Comparison of ENCODE assay signal across 1 cellular context in the genomic region with DNA sequence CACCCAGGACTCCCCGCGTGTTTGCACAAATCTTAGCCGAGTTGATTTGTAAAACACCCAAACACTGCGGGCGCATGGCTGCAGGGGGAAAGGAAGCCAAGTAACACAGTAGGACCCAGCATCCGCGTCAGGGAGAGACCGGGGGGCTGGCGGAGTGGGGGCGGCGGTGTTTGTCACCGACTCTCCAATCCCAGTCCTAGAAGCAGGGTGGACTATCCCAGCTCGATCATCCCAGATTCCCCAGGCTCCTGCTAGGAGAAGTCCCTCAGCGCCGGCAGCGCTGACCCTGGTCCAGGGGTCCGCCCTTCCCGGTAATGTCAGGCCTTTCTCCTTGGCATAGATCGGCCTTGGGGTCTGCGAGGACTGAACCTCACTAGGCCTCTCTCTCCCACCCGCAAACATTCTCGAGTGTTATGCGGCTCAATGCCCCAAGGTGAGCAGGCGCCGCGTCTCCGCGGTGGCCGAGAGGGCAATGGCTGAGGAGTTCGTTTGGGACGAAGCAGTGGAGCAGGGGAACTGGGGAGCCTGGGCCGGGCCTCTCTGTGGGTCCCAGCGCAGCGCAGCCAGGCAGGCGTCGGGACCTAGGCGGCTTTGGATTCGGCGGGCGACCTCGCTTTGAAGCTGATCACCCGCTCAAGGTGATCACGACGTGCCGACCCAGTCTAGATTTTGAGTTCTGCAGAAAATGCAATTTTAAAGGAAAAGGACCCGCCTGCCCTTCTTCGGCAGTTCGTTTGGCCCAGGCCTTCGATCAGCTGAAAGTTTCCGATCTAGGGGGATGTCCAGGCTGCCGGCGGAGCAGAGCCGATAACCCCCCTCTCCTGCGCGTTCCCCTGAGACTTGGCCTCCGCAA.
A peak's percentile ranks its signal among the peaks of the same experiment; 100 is the strongest.
TF ChIP-seq lines count a peak whose summit lies in the region.

No MANE protein-coding gene starts in this region.

TF ChIP-seq in HepG2, 621 proteins besides CTCF, POLR2A, EP300 and RAD21 (continues in another document):
- no peak for TF ChIP-seq NFKBIZ (CRISPR knock-in tag; IDR thresholded peaks at IDR 0.05)
- TF ChIP-seq SCMH1 (CRISPR knock-in tag; IDR thresholded peaks at IDR 0.05; ENCODE audit: borderline replicate concordance) = no peak
- TF ChIP-seq NRL (CRISPR knock-in tag; IDR thresholded peaks at IDR 0.05; ENCODE audit: borderline replicate concordance) = peak; percentile 65; the same call in 1 of the 2 replicates
- TF ChIP-seq CCDC6 (CRISPR knock-in tag; IDR thresholded peaks at IDR 0.05) = peak; percentile 70; the same call in 1 of the 2 replicates
- no peak; the same call in 1 of the 2 replicates for TF ChIP-seq SP4 (CRISPR knock-in tag; IDR thresholded peaks at IDR 0.05)
- TF ChIP-seq, protein P1, sequence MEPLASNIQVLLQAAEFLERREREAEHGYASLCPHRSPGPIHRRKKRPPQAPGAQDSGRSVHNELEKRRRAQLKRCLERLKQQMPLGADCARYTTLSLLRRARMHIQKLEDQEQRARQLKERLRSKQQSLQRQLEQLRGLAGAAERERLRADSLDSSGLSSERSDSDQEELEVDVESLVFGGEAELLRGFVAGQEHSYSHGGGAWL (CRISPR knock-in tag; IDR thresholded peaks at IDR 0.05) = peak; percentile 17; the same call in 1 of the 2 replicates
- TF ChIP-seq, protein P2, sequence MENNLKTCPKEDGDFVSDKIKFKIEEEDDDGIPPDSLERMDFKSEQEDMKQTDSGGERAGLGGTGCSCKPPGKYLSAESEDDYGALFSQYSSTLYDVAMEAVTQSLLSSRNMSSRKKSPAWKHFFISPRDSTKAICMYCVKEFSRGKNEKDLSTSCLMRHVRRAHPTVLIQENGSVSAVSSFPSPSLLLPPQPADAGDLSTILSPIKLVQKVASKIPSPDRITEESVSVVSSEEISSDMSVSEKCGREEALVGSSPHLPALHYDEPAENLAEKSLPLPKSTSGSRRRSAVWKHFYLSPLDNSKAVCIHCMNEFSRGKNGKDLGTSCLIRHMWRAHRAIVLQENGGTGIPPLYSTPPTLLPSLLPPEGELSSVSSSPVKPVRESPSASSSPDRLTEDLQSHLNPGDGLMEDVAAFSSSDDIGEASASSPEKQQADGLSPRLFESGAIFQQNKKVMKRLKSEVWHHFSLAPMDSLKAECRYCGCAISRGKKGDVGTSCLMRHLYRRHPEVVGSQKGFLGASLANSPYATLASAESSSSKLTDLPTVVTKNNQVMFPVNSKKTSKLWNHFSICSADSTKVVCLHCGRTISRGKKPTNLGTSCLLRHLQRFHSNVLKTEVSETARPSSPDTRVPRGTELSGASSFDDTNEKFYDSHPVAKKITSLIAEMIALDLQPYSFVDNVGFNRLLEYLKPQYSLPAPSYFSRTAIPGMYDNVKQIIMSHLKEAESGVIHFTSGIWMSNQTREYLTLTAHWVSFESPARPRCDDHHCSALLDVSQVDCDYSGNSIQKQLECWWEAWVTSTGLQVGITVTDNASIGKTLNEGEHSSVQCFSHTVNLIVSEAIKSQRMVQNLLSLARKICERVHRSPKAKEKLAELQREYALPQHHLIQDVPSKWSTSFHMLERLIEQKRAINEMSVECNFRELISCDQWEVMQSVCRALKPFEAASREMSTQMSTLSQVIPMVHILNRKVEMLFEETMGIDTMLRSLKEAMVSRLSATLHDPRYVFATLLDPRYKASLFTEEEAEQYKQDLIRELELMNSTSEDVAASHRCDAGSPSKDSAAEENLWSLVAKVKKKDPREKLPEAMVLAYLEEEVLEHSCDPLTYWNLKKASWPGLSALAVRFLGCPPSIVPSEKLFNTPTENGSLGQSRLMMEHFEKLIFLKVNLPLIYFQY (CRISPR knock-in tag; IDR thresholded peaks at IDR 0.05; ENCODE audit: borderline replicate concordance) = peak; percentile 64; the same call in 1 of the 2 replicates
- no peak for TF ChIP-seq ZNF160 (CRISPR knock-in tag; IDR thresholded peaks at IDR 0.05)
- TF ChIP-seq KDM5B (CRISPR knock-in tag; IDR thresholded peaks at IDR 0.05; ENCODE audit: borderline replicate concordance) = peak; percentile 32; the same call in 1 of the 2 replicates
- TF ChIP-seq, protein P3, sequence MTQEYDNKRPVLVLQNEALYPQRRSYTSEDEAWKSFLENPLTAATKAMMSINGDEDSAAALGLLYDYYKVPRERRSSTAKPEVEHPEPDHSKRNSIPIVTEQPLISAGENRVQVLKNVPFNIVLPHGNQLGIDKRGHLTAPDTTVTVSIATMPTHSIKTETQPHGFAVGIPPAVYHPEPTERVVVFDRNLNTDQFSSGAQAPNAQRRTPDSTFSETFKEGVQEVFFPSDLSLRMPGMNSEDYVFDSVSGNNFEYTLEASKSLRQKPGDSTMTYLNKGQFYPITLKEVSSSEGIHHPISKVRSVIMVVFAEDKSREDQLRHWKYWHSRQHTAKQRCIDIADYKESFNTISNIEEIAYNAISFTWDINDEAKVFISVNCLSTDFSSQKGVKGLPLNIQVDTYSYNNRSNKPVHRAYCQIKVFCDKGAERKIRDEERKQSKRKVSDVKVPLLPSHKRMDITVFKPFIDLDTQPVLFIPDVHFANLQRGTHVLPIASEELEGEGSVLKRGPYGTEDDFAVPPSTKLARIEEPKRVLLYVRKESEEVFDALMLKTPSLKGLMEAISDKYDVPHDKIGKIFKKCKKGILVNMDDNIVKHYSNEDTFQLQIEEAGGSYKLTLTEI (CRISPR knock-in tag; conservative IDR thresholded peaks at IDR 0.05) = no peak
- 0 out of 2 replicates have a peak, but pooled peaks have one; percentile 27 for TF ChIP-seq MTF2 (CRISPR knock-in tag; IDR thresholded peaks at IDR 0.05; ENCODE audit: borderline replicate concordance)
- TF ChIP-seq ZNF44 (CRISPR knock-in tag; IDR thresholded peaks at IDR 0.05) = 0 out of 2 replicates have a peak, but pooled peaks have one; percentile 16
- peak; percentile 48; the same call in 1 of the 2 replicates for TF ChIP-seq ZSCAN21 (CRISPR knock-in tag; IDR thresholded peaks at IDR 0.05; ENCODE audit: borderline replicate concordance)
- TF ChIP-seq, protein P4, sequence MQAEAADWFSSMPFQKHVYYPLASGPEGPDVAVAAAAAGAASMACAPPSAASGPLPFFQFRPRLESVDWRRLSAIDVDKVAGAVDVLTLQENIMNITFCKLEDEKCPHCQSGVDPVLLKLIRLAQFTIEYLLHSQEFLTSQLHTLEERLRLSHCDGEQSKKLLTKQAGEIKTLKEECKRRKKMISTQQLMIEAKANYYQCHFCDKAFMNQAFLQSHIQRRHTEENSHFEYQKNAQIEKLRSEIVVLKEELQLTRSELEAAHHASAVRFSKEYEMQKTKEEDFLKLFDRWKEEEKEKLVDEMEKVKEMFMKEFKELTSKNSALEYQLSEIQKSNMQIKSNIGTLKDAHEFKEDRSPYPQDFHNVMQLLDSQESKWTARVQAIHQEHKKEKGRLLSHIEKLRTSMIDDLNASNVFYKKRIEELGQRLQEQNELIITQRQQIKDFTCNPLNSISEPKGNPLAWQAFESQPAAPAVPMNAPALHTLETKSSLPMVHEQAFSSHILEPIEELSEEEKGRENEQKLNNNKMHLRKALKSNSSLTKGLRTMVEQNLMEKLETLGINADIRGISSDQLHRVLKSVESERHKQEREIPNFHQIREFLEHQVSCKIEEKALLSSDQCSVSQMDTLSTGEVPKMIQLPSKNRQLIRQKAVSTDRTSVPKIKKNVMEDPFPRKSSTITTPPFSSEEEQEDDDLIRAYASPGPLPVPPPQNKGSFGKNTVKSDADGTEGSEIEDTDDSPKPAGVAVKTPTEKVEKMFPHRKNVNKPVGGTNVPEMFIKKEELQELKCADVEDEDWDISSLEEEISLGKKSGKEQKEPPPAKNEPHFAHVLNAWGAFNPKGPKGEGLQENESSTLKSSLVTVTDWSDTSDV (CRISPR knock-in tag; IDR thresholded peaks at IDR 0.05) = 0 out of 2 replicates have a peak, but pooled peaks have one; percentile 28
- TF ChIP-seq ZNF776 (CRISPR knock-in tag; IDR thresholded peaks at IDR 0.05) = no peak
- peak; percentile 73 for TF ChIP-seq AGO1 (IDR thresholded peaks at IDR 0.05; ENCODE audit: low read depth, low read length, poor library complexity, severe bottlenecking)
- TF ChIP-seq KAT7 (CRISPR knock-in tag; IDR thresholded peaks at IDR 0.05; ENCODE audit: borderline replicate concordance) = peak; percentile 9; the same call in 1 of the 2 replicates
- 0 out of 2 replicates have a peak, but pooled peaks have one; percentile 14 for TF ChIP-seq CBX5 (CRISPR knock-in tag; IDR thresholded peaks at IDR 0.05; ENCODE audit: borderline replicate concordance)
- TF ChIP-seq PHF21A (CRISPR knock-in tag; IDR thresholded peaks at IDR 0.05) = 0 out of 2 replicates have a peak, but pooled peaks have one; percentile 41
- no peak for TF ChIP-seq ZNF296 (CRISPR knock-in tag; conservative IDR thresholded peaks at IDR 0.05)
- no peak for TF ChIP-seq ESRRA (CRISPR knock-in tag; IDR thresholded peaks at IDR 0.05; ENCODE audit: low read depth)
- TF ChIP-seq, protein P5, sequence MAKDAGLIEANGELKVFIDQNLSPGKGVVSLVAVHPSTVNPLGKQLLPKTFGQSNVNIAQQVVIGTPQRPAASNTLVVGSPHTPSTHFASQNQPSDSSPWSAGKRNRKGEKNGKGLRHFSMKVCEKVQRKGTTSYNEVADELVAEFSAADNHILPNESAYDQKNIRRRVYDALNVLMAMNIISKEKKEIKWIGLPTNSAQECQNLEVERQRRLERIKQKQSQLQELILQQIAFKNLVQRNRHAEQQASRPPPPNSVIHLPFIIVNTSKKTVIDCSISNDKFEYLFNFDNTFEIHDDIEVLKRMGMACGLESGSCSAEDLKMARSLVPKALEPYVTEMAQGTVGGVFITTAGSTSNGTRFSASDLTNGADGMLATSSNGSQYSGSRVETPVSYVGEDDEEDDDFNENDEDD (CRISPR knock-in tag; IDR thresholded peaks at IDR 0.05; ENCODE audit: borderline replicate concordance) = no peak
- TF ChIP-seq ELF4 (CRISPR knock-in tag; IDR thresholded peaks at IDR 0.05; ENCODE audit: borderline replicate concordance) = no peak
- TF ChIP-seq, protein P6, sequence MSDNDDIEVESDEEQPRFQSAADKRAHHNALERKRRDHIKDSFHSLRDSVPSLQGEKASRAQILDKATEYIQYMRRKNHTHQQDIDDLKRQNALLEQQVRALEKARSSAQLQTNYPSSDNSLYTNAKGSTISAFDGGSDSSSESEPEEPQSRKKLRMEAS (IDR thresholded peaks at IDR 0.05) = 0 out of 2 replicates have a peak, but pooled peaks have one; percentile 8
- peak; percentile 11 for TF ChIP-seq NCOA1 (CRISPR knock-in tag; IDR thresholded peaks at IDR 0.05)
- no peak for TF ChIP-seq ZNF577 (CRISPR knock-in tag; IDR thresholded peaks at IDR 0.05; ENCODE audit: borderline replicate concordance, low read depth)
- TF ChIP-seq ZNF572 (CRISPR knock-in tag; IDR thresholded peaks at IDR 0.05) = 0 out of 2 replicates have a peak, but pooled peaks have one; percentile 14
- TF ChIP-seq ZNF83 (CRISPR knock-in tag; IDR thresholded peaks at IDR 0.05; ENCODE audit: borderline replicate concordance) = no peak
- TF ChIP-seq SPEN (CRISPR knock-in tag; IDR thresholded peaks at IDR 0.05; ENCODE audit: low read depth) = peak; percentile 11; the same call in 1 of the 2 replicates
- TF ChIP-seq HOXA9 (CRISPR knock-in tag; IDR thresholded peaks at IDR 0.05; ENCODE audit: borderline replicate concordance) = no peak
- TF ChIP-seq PHF8 (CRISPR knock-in tag; IDR thresholded peaks at IDR 0.05) = 0 out of 2 replicates have a peak, but pooled peaks have one; percentile 2
- 0 out of 2 replicates have a peak, but pooled peaks have one; percentile 24 for TF ChIP-seq AKAP8 (CRISPR knock-in tag; IDR thresholded peaks at IDR 0.05)
- TF ChIP-seq MYNN (CRISPR knock-in tag; IDR thresholded peaks at IDR 0.05; ENCODE audit: low read depth) = no peak
- TF ChIP-seq EZH2 (conservative IDR thresholded peaks at IDR 0.05; ENCODE audit: low read depth, low read length) = peak; percentile 26; the same call in 1 of the 2 replicates
- TF ChIP-seq GABPB1 (CRISPR knock-in tag; IDR thresholded peaks at IDR 0.05) = peak; percentile 0; the same call in 1 of the 2 replicates
- peak; percentile 0; the same call in 1 of the 2 replicates for TF ChIP-seq MEIS2 (CRISPR knock-in tag; IDR thresholded peaks at IDR 0.05)
- TF ChIP-seq ZNF598 (CRISPR knock-in tag; IDR thresholded peaks at IDR 0.05; ENCODE audit: borderline replicate concordance) = peak; percentile 31; the same call in 1 of the 2 replicates
- TF ChIP-seq ETV6 (CRISPR knock-in tag; conservative IDR thresholded peaks at IDR 0.05) = peak; percentile 18; the same call in 1 of the 2 replicates
- TF ChIP-seq, protein P7, sequence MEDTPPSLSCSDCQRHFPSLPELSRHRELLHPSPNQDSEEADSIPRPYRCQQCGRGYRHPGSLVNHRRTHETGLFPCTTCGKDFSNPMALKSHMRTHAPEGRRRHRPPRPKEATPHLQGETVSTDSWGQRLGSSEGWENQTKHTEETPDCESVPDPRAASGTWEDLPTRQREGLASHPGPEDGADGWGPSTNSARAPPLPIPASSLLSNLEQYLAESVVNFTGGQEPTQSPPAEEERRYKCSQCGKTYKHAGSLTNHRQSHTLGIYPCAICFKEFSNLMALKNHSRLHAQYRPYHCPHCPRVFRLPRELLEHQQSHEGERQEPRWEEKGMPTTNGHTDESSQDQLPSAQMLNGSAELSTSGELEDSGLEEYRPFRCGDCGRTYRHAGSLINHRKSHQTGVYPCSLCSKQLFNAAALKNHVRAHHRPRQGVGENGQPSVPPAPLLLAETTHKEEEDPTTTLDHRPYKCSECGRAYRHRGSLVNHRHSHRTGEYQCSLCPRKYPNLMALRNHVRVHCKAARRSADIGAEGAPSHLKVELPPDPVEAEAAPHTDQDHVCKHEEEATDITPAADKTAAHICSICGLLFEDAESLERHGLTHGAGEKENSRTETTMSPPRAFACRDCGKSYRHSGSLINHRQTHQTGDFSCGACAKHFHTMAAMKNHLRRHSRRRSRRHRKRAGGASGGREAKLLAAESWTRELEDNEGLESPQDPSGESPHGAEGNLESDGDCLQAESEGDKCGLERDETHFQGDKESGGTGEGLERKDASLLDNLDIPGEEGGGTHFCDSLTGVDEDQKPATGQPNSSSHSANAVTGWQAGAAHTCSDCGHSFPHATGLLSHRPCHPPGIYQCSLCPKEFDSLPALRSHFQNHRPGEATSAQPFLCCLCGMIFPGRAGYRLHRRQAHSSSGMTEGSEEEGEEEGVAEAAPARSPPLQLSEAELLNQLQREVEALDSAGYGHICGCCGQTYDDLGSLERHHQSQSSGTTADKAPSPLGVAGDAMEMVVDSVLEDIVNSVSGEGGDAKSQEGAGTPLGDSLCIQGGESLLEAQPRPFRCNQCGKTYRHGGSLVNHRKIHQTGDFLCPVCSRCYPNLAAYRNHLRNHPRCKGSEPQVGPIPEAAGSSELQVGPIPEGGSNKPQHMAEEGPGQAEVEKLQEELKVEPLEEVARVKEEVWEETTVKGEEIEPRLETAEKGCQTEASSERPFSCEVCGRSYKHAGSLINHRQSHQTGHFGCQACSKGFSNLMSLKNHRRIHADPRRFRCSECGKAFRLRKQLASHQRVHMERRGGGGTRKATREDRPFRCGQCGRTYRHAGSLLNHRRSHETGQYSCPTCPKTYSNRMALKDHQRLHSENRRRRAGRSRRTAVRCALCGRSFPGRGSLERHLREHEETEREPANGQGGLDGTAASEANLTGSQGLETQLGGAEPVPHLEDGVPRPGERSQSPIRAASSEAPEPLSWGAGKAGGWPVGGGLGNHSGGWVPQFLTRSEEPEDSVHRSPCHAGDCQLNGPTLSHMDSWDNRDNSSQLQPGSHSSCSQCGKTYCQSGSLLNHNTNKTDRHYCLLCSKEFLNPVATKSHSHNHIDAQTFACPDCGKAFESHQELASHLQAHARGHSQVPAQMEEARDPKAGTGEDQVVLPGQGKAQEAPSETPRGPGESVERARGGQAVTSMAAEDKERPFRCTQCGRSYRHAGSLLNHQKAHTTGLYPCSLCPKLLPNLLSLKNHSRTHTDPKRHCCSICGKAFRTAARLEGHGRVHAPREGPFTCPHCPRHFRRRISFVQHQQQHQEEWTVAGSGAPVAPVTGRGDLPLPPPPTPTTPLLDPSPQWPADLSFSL (CRISPR knock-in tag; IDR thresholded peaks at IDR 0.05) = 0 out of 2 replicates have a peak, but pooled peaks have one; percentile 44
- no peak for TF ChIP-seq PCBP2 (optimal IDR thresholded peaks at IDR 0.05; ENCODE audit: low read depth, low read length, poor library complexity, severe bottlenecking)
- peak; percentile 68 for TF ChIP-seq IKZF4 (CRISPR knock-in tag; IDR thresholded peaks at IDR 0.05; ENCODE audit: borderline replicate concordance, low read depth, not compliant biosample characterization)
- TF ChIP-seq SRY (CRISPR knock-in tag; IDR thresholded peaks at IDR 0.05) = 0 out of 2 replicates have a peak, but pooled peaks have one; percentile 2
